In genomic region chr19:4367781-4368127, GRCh38 we compare ENCODE assay signal across 12 cellular contexts. TPM values are rescaled to one million over a fixed set of nuclear protein-coding genes. Genes with fewer than 3 reads are reported as not detected.
DNase-seq lines count a peak whose midpoint lies in the region; ATAC-seq and TF ChIP-seq lines count a peak whose summit lies in the region.
"Had no signal": no experiment of that assay in that cellular context is flagged by ENCODE, and none has a peak within 500 bp of the region (broad histone marks: within the 10 kb centered on the region; RNA-seq: fewer than 3 reads in every experiment).

No MANE protein-coding gene starts in this region.

- H4K20me1 ChIP-seq in BLaER1 treated with 17β-estradiol and CSF1 and Interleukin-3, amounts not matched to agents 10 nM and 100 nM: peaks cover 72 to 99% (median 93%) of the 10 kb centered on the region in 11 experiments
- H4K20me1 ChIP-seq in neural progenitor cell (ENCODE audit: low read depth): peaks cover 65% of the 10 kb centered on the region

- H3K4me3 Mint-ChIP-seq in effector memory CD8-positive, alpha-beta T cell: peak overlapping the region in 1 of 2 donors; percentile 55
- peak overlapping the region; percentile 57 for H3K4me3 Mint-ChIP-seq in neural progenitor cell

- no peaks in the 10 kb centered on the region for H3K9me3 Mint-ChIP-seq in effector memory CD8-positive, alpha-beta T cell
- no peaks in the 10 kb centered on the region for H3K9me3 Mint-ChIP-seq in neural progenitor cell

- no peaks in the 10 kb centered on the region for H3K27me3 ChIP-seq in BLaER1 treated with 17β-estradiol and CSF1 and Interleukin-3, amounts not matched to agents 10 nM and 100 nM
- no peaks in the 10 kb centered on the region for H3K27me3 ChIP-seq in neural progenitor cell

- H3F3A ChIP-seq in neural progenitor cell (ENCODE audit: low read depth): peaks cover 30% of the 10 kb centered on the region

- H3K27me3 Mint-ChIP-seq in effector memory CD8-positive, alpha-beta T cell: no peaks in the 10 kb centered on the region
- H3K27me3 Mint-ChIP-seq in neural progenitor cell (ENCODE audit: insufficient read depth, low read depth): peaks cover 3% of the 10 kb centered on the region

- peak overlapping the region in 5 of 10 experiments; percentile 23 to 57 (median 33); a peak in 7 of 20 replicates for H3K4me3 ChIP-seq in BLaER1 treated with 17β-estradiol and CSF1 and Interleukin-3, amounts not matched to agents 10 nM and 100 nM
- no peak overlapping the region for H3K4me3 ChIP-seq in neural progenitor cell
- H3K4me3 ChIP-seq: thoracic aorta had no signal

- peaks cover 57% of the 10 kb centered on the region for H3K36me3 Mint-ChIP-seq in effector memory CD8-positive, alpha-beta T cell (ENCODE audit: insufficient read depth)
- peaks cover 2% of the 10 kb centered on the region for H3K36me3 Mint-ChIP-seq in neural progenitor cell

- peak overlapping the region; percentile 47 to 80 (median 78); a peak in 20 of 22 replicates for H3K9ac ChIP-seq in BLaER1 treated with 17β-estradiol and CSF1 and Interleukin-3, amounts not matched to agents 10 nM and 100 nM
- H3K9ac ChIP-seq in neural progenitor cell: no peak overlapping the region

- H3K9me3 ChIP-seq in BLaER1 treated with 17β-estradiol and CSF1 and Interleukin-3, amounts not matched to agents 10 nM and 100 nM (replicated peaks in 1 of 11): no peaks in the 10 kb centered on the region
- no peaks in the 10 kb centered on the region for H3K9me3 ChIP-seq in neural progenitor cell (ENCODE audit: low read depth)
- H3K9me3 ChIP-seq: thoracic aorta had no signal

- peaks cover 31% of the 10 kb centered on the region for H3K79me2 ChIP-seq in neural progenitor cell (ENCODE audit: low read depth)

- peaks cover 39 to 73% (median 56%) of the 10 kb centered on the region in 11 experiments for H3K36me3 ChIP-seq in BLaER1 treated with 17β-estradiol and CSF1 and Interleukin-3, amounts not matched to agents 10 nM and 100 nM
- H3K36me3 ChIP-seq in neural progenitor cell: no peaks in the 10 kb centered on the region

- H3K27ac ChIP-seq in BLaER1 treated with 17β-estradiol and CSF1 and Interleukin-3, amounts not matched to agents 10 nM and 100 nM: peak overlapping the region; percentile 12 to 92 (median 86); a peak in 21 of 22 replicates
- H3K27ac ChIP-seq in neural progenitor cell: no peak overlapping the region
- H3K27ac ChIP-seq: thoracic aorta, WERI-Rb-1 had no signal

- H3K4me1 Mint-ChIP-seq in effector memory CD8-positive, alpha-beta T cell (ENCODE audit: low read depth in 2 of 2): peaks cover 16 to 28% of the 10 kb centered on the region in 2 donors
- peaks cover 22% of the 10 kb centered on the region for H3K4me1 Mint-ChIP-seq in neural progenitor cell

- peak overlapping the region; percentile 81 to 84 for H3K27ac Mint-ChIP-seq in effector memory CD8-positive, alpha-beta T cell
- H3K27ac Mint-ChIP-seq in neural progenitor cell: peak overlapping the region; percentile 29

- H2AFZ ChIP-seq in neural progenitor cell (replicated peaks): no peak overlapping the region

- no peak for ATAC-seq in effector memory CD8-positive, alpha-beta T cell (replicated peaks)
- ATAC-seq in GM21367 (IDR thresholded peaks at IDR 0.05; ENCODE audit: unreplicated experiment) (no peak), HG03460 (IDR thresholded peaks at IDR 0.05; ENCODE audit: unreplicated experiment) (no peak), HG02840 (IDR thresholded peaks at IDR 0.05; ENCODE audit: low FRiP score, unreplicated experiment) (no peak)

- H3K4me2 ChIP-seq in BLaER1 treated with 17β-estradiol and CSF1 and Interleukin-3, amounts not matched to agents 10 nM and 100 nM: peak overlapping the region; percentile 96 to 100 (median 99)
- no peak overlapping the region for H3K4me2 ChIP-seq in neural progenitor cell

- no peak for TF ChIP-seq CTCF in neural progenitor cell (IDR thresholded peaks at IDR 0.05)

- H3K4me1 ChIP-seq in BLaER1 treated with 17β-estradiol and CSF1 and Interleukin-3, amounts not matched to agents 10 nM and 100 nM: peaks cover 57 to 75% (median 73%) of the 10 kb centered on the region in 10 experiments
- H3K4me1 ChIP-seq in neural progenitor cell: peaks cover 17% of the 10 kb centered on the region

- DNase-seq in MV-4-11 (lab: John Stamatoyannopoulos, UW): peak; percentile 11
- DNase-seq in effector memory CD8-positive, alpha-beta T cell: no peak
- no peak for DNase-seq in neural progenitor cell (ENCODE audit: low spot score)
- DNase-seq in activated CD8-positive, alpha-beta memory T cell treated with anti-CD3 and anti-CD28 coated beads, Interleukin-2, amount 50 U/mL, for 4 hours: no peak
- DNase-seq: Calu3, mesendoderm, WERI-Rb-1 had no signal

RNA-seq across cellular contexts. Expression of gene MPND, which starts 24.4 kb away (rescaled TPM):
- 10.6 and 30.4 TPM in 2 replicates for total RNA-seq in neural progenitor cell (ENCODE audit: low replicate concordance)

RNA-seq across cellular contexts. Expression of gene STAP2, which starts 29.1 kb away (rescaled TPM):
- 5.7 and 6.8 TPM in 2 replicates for total RNA-seq in neural progenitor cell (ENCODE audit: low replicate concordance)
- total RNA-seq: thoracic aorta had no signal

RNA-seq across cellular contexts. Expression of gene SH3GL1, which starts 32.6 kb away (rescaled TPM):
- total RNA-seq in neural progenitor cell (ENCODE audit: low replicate concordance): 25.3 and 87.0 TPM in 2 replicates

RNA-seq across cellular contexts. Expression of gene CHAF1A, which starts 34.7 kb away (rescaled TPM):
- 37.5 and 82.1 TPM in 2 replicates for total RNA-seq in neural progenitor cell (ENCODE audit: low replicate concordance)
